26 cellular contexts compared by ENCODE assay signal in genomic region chr7:272108-272615, GRCh38. TPM values are rescaled to one million over a fixed set of nuclear protein-coding genes. Genes with fewer than 3 reads are reported as not detected.
"Had no signal": no experiment of that assay in that cellular context is flagged by ENCODE, and none has a peak within 500 bp of the region (broad histone marks: within the 10 kb centered on the region; RNA-seq: fewer than 3 reads in every experiment).

No MANE protein-coding gene starts in this region.

- H3K9me3 ChIP-seq: colonic mucosa, neutrophil, pancreas had no signal

- H3K27ac ChIP-seq: colonic mucosa, esophagus muscularis mucosa, gastroesophageal sphincter, heart left ventricle, lower lobe of right lung, neutrophil, pancreas, thoracic aorta had no signal

- ATAC-seq: activated CD8-positive, alpha-beta T cell treated with anti-CD3 and anti-CD28 coated beads, Interleukin-2, amount 10 ng/mL, durations not matched to agents 7 days and 5 days; effector memory CD8-positive, alpha-beta T cell; gastroesophageal sphincter; heart left ventricle; left colon; lower lobe of right lung; natural killer cell; pancreas; sciatic nerve; stimulated activated naive B cell treated with anti-CD40 and anti-IgM and Interleukin-4, amounts not matched to agents 10 μg/mL and 1 μg/mL and 100 μg/mL, for 72 hours had no signal

- H3K27me3 ChIP-seq: colonic mucosa, dorsolateral prefrontal cortex, heart left ventricle, neutrophil, pancreas had no signal

- H3K36me3 ChIP-seq: colonic mucosa, esophagus muscularis mucosa, gastroesophageal sphincter, heart left ventricle, lower lobe of right lung, neutrophil, pancreas, thoracic aorta had no signal

- DNase-seq: activated CD4-positive, alpha-beta T cell treated with anti-CD3 and anti-CD28 coated beads for 1 hour; activated CD4-positive, alpha-beta T cell treated with anti-CD3 and anti-CD28 coated beads, Interleukin-2, amount 50 U/mL, for 1 hour; activated CD8-positive, alpha-beta T cell treated with anti-CD3 and anti-CD28 coated beads, Interleukin-2, amount 10 ng/mL, durations not matched to agents 7 days and 5 days; activated gamma-delta T cell treated with Interleukin-2 at 50 U/mL for 16 hours; activated T-cell treated with anti-CD3 and anti-CD28 coated beads, Interleukin-2, amount 50 U/mL, for 1 hour; central memory CD4-positive, alpha-beta T cell; colonic mucosa; effector memory CD8-positive, alpha-beta T cell; left colon; natural killer cell; small intestine; stimulated activated CD4-positive, alpha-beta T cell treated with anti-CD3 and anti-CD28 coated beads, Interleukin-15, amount 100 ng/mL, for 24 hours; stimulated activated naive B cell treated with anti-CD40 and anti-IgM and Interleukin-4, amounts not matched to agents 10 μg/mL and 1 μg/mL and 100 μg/mL, for 72 hours; T-helper 9 cell had no signal

- H3K4me3 ChIP-seq: colonic mucosa, dorsolateral prefrontal cortex, esophagus muscularis mucosa, gastroesophageal sphincter, heart left ventricle, lower lobe of right lung, pancreas, thoracic aorta had no signal

- H3K4me1 ChIP-seq: colonic mucosa, esophagus muscularis mucosa, gastroesophageal sphincter, heart left ventricle, lower lobe of right lung, pancreas had no signal

- FAIRE-seq: endothelial cell of umbilical vein, islet of Langerhans, pancreas, small intestine had no signal

RNA-seq across cellular contexts. Expression of gene FOXL3, which starts 17.8 kb away (rescaled TPM):
- total RNA-seq: activated CD8-positive, alpha-beta T cell treated with anti-CD3 and anti-CD28 coated beads, Interleukin-2, amount 10 ng/mL, durations not matched to agents 7 days and 5 days; aorta; endothelial cell of umbilical vein; esophagus muscularis mucosa; gastroesophageal sphincter; heart left ventricle; lower lobe of right lung; natural killer cell; pancreas; sciatic nerve; thoracic aorta had no signal
- polyA plus RNA-seq: aorta, endothelial cell of umbilical vein, heart left ventricle, pancreas, small intestine had no signal
